10 cellular contexts compared by ENCODE assay signal in the genomic region with DNA sequence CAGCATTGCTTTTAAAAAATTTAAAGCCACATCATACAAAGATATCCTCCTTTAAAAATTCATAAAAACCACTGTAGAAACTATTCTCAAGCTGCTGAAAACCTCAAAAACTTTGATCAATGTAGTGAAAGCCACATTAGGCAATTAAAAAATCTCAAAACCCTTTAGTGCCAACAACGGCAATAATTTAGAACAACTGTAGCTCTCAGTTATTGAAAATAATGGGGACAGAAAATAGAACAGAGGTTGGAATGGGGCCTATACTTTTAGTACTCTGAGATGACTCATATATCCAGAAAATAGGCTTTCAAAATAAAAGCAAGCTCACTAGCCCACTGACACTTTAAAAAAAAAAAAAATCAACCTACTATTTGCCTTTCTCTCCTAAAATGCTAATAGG.
DNase-seq lines count a peak whose midpoint lies in the region; ATAC-seq and TF ChIP-seq lines count a peak whose summit lies in the region.
"Had no signal": no experiment of that assay in that cellular context is flagged by ENCODE, and none has a peak within 500 bp of the region (broad histone marks: within the 10 kb centered on the region; RNA-seq: fewer than 3 reads in every experiment).

No MANE protein-coding gene starts in this region.

- no peak for TF ChIP-seq POLR2A in NB4 (IDR thresholded peaks at IDR 0.05; ENCODE audit: extremely low read depth, insufficient read length)

- TF ChIP-seq CTCF in NB4 (IDR thresholded peaks at IDR 0.05; ENCODE audit: low read depth, low read length) (no peak), MCF 10A (IDR thresholded peaks at IDR 0.05; ENCODE audit: unreplicated experiment) (no peak)

- no peak for ATAC-seq in GM21447 (IDR thresholded peaks at IDR 0.05; ENCODE audit: unreplicated experiment)
- no peak for ATAC-seq in HG02970 (IDR thresholded peaks at IDR 0.05; ENCODE audit: low FRiP score, unreplicated experiment)
- ATAC-seq in HG02763 (IDR thresholded peaks at IDR 0.05; ENCODE audit: unreplicated experiment) = no peak
- ATAC-seq in HG03045 (IDR thresholded peaks at IDR 0.05; ENCODE audit: unreplicated experiment) = no peak

- intact Hi-C loops in MCF 10A (cut with micrococcal nuclease) = no loop called here

- H3K4me3 Mint-ChIP-seq in MCF 10A (ENCODE audit: unreplicated experiment) = no peak overlapping the region

- CTCF ChIA-PET in MCF 10A (lab: Yijun Ruan, JAX) = interaction anchor here (0.6 to 1.0 kb wide), 3 partner anchors 8 to 76 kb away, joined by 3 to 5 read pairs (median 4); no protein-coding TSS in a partner anchor

- DNase-seq in EL (peak; percentile 18), NB4 (ENCODE audit: low read depth) (peak; percentile 47), MCF 10A (ENCODE audit: unreplicated experiment) (no peak), renal cortical epithelial cell (ENCODE audit: low read depth) (peak; percentile 65)
- DNase-seq: mucosa of descending colon, NCI-H1417 treated with DMSO at 0.1 percent for 48 hours had no signal

- POLR2A ChIA-PET in MCF 10A (lab: Yijun Ruan, JAX) = interaction anchor here (0.8 to 0.9 kb wide), 2 partner anchors 81 to 206 kb away, joined by 3 read pairs; a partner anchor contains a TSS

- H3K9me3 Mint-ChIP-seq in MCF 10A (ENCODE audit: unreplicated experiment) = no peaks in the 10 kb centered on the region

- peak overlapping the region; percentile 42 for H3K27ac Mint-ChIP-seq in MCF 10A (ENCODE audit: low read depth, unreplicated experiment)

- no peaks in the 10 kb centered on the region for H3K27me3 Mint-ChIP-seq in MCF 10A (ENCODE audit: insufficient read depth, unreplicated experiment)

- peaks cover 32% of the 10 kb centered on the region for H3K4me1 Mint-ChIP-seq in MCF 10A (ENCODE audit: insufficient read depth, unreplicated experiment)

- H3K4me3 ChIP-seq in NB4 (ENCODE audit: low read depth, low read length) = peak overlapping the region; percentile 71
- H3K4me3 ChIP-seq: mucosa of descending colon had no signal

- BruUV-seq in MCF 10A (replicated peaks; lab: Mats Ljungman, UMichigan) = no TSS peak

- H3K36me3 Mint-ChIP-seq in MCF 10A (ENCODE audit: insufficient read depth, unreplicated experiment) = no peaks in the 10 kb centered on the region
